ENCODE assay signal across 22 cellular contexts in the genomic region with DNA sequence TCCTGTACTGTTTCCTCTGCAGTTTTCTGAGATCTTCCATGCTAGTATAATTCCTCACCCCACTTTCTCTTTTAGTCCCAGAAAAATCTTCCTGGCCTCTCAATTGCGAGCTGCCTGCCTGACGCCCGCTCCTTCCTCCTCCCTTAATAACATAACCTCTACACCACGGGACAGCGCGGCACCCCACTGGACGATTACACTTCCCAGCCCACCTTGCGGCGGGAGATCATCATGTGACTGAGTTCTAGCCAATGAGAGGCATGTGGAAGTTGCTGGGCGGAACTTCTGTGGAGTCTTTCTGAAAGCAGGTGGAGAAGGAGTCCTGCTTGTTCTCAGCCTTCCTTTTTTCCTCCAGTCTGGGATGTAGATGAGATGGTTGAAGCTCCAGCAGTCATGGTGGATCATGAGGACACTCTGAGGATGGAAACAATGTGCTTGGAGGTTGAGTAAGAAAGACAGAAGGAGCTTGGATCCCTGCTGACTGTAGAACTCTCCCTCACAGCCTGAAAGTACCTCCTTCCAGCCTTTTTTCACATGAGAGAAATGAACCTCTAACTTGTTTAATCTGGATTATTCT.
"Had no signal": no experiment of that assay in that cellular context is flagged by ENCODE, and none has a peak within 500 bp of the region (broad histone marks: within the 10 kb centered on the region; RNA-seq: fewer than 3 reads in every experiment).

No MANE protein-coding gene starts in this region.

- H3K4me1 ChIP-seq: prostate gland, tibial nerve, uterus had no signal

- H3K4me1 Mint-ChIP-seq: activated CD4-positive, alpha-beta memory T cell treated with anti-CD3 and anti-CD28 coated beads, Interleukin-2, amount 10 ng/mL, durations not matched to agents 7 days and 5 days; activated CD4-positive, alpha-beta T cell treated with anti-CD3 and anti-CD28 coated beads, Interleukin-2, amount 10 ng/mL, durations not matched to agents 24 days and 14 days; memory B cell had no signal

- H3K9me3 Mint-ChIP-seq: activated CD4-positive, alpha-beta memory T cell treated with anti-CD3 and anti-CD28 coated beads, Interleukin-2, amount 10 ng/mL, durations not matched to agents 7 days and 5 days; activated CD4-positive, alpha-beta T cell treated with anti-CD3 and anti-CD28 coated beads, Interleukin-2, amount 10 ng/mL, durations not matched to agents 24 days and 14 days; memory B cell; natural killer cell treated with Interleukin-12 subunit alpha and Interleukin-12 subunit beta and Interleukin-15 and Interleukin-18, amount 100 ng/mL, for 72 hours had no signal

- ATAC-seq: activated CD4-positive, CD25-positive, alpha-beta regulatory T cell treated with anti-CD3 and anti-CD28 coated beads, Interleukin-2, amount 50 U/mL, for 24 hours; left ventricle myocardium superior; natural killer cell treated with Interleukin-12 subunit alpha and Interleukin-12 subunit beta and Interleukin-15 and Interleukin-18, amount 100 ng/mL, for 72 hours had no signal

- DNase-seq: activated CD4-positive, alpha-beta memory T cell treated with anti-CD3 and anti-CD28 coated beads, Interleukin-2, amount 10 ng/mL, durations not matched to agents 7 days and 5 days; activated CD4-positive, alpha-beta T cell treated with anti-CD3 and anti-CD28 coated beads, Interleukin-2, amount 10 ng/mL, durations not matched to agents 24 days and 14 days; activated gamma-delta T cell; activated naive CD4-positive, alpha-beta T cell treated with anti-CD3 and anti-CD28 coated beads, Interleukin-2, amount 50 U/mL, for 16 hours; activated T-cell treated with anti-CD3 and anti-CD28 coated beads for 4 hours; aorta; central memory CD4-positive, alpha-beta T cell; dermis blood vessel endothelial cell; effector CD8-positive, alpha-beta T cell; foreskin melanocyte; hypothalamus; left ventricle myocardium superior; ovary; stimulated activated CD4-positive, alpha-beta T cell treated with anti-CD3 and anti-CD28 coated beads, Interleukin-4, amount 100 ng/mL, for 4 hours; substantia nigra; uterus had no signal

- H3K27ac Mint-ChIP-seq: activated CD4-positive, alpha-beta memory T cell treated with anti-CD3 and anti-CD28 coated beads, Interleukin-2, amount 10 ng/mL, durations not matched to agents 7 days and 5 days; activated CD4-positive, alpha-beta T cell treated with anti-CD3 and anti-CD28 coated beads, Interleukin-2, amount 10 ng/mL, durations not matched to agents 24 days and 14 days; memory B cell; natural killer cell treated with Interleukin-12 subunit alpha and Interleukin-12 subunit beta and Interleukin-15 and Interleukin-18, amount 100 ng/mL, for 72 hours; stimulated activated naive CD8-positive, alpha-beta T cell treated with anti-CD3 and anti-CD28 coated beads, Interleukin-15, Interleukin-2, amounts not matched to agents 100 ng/mL and 50 ng/mL, for 24 hours had no signal

- H3K36me3 Mint-ChIP-seq: memory B cell; natural killer cell treated with Interleukin-12 subunit alpha and Interleukin-12 subunit beta and Interleukin-15 and Interleukin-18, amount 100 ng/mL, for 72 hours had no signal

- H3K4me3 Mint-ChIP-seq: activated CD4-positive, alpha-beta memory T cell treated with anti-CD3 and anti-CD28 coated beads, Interleukin-2, amount 10 ng/mL, durations not matched to agents 7 days and 5 days; activated CD4-positive, alpha-beta T cell treated with anti-CD3 and anti-CD28 coated beads, Interleukin-2, amount 10 ng/mL, durations not matched to agents 24 days and 14 days; memory B cell; natural killer cell treated with Interleukin-12 subunit alpha and Interleukin-12 subunit beta and Interleukin-15 and Interleukin-18, amount 100 ng/mL, for 72 hours; stimulated activated naive CD8-positive, alpha-beta T cell treated with anti-CD3 and anti-CD28 coated beads, Interleukin-15, Interleukin-2, amounts not matched to agents 100 ng/mL and 50 ng/mL, for 24 hours had no signal

- H3K4me3 ChIP-seq: ovary, prostate gland, tibial nerve, uterus had no signal

- H3K27ac ChIP-seq: ovary, prostate gland, tibial nerve, uterus had no signal

- H3K36me3 ChIP-seq: ovary, prostate gland, tibial nerve, uterus had no signal

- H3K9me3 ChIP-seq: ovary, prostate gland, uterus had no signal

- H3K27me3 ChIP-seq: ovary, tibial nerve, uterus had no signal
